In the genomic region with DNA sequence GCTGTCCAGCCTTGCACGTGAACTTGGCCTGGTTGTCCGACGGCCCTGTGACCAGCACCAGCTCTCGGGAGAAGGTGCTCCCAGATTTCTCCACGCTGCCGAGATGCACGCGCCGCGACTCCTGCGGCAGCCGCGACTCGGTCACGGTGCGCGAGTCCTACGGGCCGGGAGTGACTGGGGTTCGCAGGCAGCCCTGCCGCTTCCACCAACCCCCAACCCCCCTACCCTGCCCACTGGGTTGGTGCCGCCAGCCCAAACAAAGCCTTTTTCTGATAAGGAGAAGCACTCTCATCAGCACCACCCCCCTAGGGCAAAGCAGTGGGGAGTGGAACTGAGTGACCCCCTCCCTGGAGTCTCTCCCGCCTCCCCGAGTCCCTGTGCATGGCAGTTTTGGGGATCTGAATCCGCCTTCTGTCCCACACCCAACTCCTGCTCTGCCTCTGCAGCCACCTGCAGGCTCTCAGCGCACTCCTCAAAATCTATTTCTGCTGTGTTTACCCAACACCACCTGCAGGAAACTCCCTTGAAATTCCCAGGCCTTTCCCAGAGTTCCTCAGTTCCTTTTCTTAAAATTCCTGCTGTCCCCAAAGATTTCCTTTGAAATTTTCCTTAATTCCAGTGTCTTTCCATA, we compare ENCODE assay signal across 10 cellular contexts. TPM values are rescaled to one million over a fixed set of nuclear protein-coding genes. Genes with fewer than 3 reads are reported as not detected.
A peak's percentile ranks its signal among the peaks of the same experiment; 100 is the strongest.
DNase-seq lines count a peak whose midpoint lies in the region; ATAC-seq, FAIRE-seq and TF ChIP-seq lines count a peak whose summit lies in the region.
"Had no signal": no experiment of that assay in that cellular context is flagged by ENCODE, and none has a peak within 500 bp of the region (broad histone marks: within the 10 kb centered on the region; RNA-seq: fewer than 3 reads in every experiment).

No MANE protein-coding gene starts in this region.

- no peak overlapping the region; the same call in 1 of the 2 replicates for H3K4me2 ChIP-seq in SK-N-SH
- peak overlapping the region; percentile 79 for H3K4me2 ChIP-seq in PC-3 (ENCODE audit: low read length)

- TF ChIP-seq POLR2A in esophagus squamous epithelium (IDR thresholded peaks at IDR 0.05) = no peak

- H3K36me3 ChIP-seq in SK-N-SH (replicated peaks in 1 of 2; ENCODE audit: control insufficient read depth in 1 of 2, insufficient read depth in 2 of 2, low read length in 1 of 2) = no peaks in the 10 kb centered on the region
- H3K36me3 ChIP-seq in PC-3 (ENCODE audit: low read depth, low read length) = no peaks in the 10 kb centered on the region
- no peaks in the 10 kb centered on the region for H3K36me3 ChIP-seq in esophagus squamous epithelium
- H3K36me3 ChIP-seq in small intestine (ENCODE audit: control insufficient read depth in 2 of 2, insufficient read depth in 2 of 2, low read length in 2 of 2) = no peaks in the 10 kb centered on the region

- H3K9ac ChIP-seq in SK-N-SH (no peak overlapping the region), PC-3 (ENCODE audit: low read length) (no peak overlapping the region)

- DNase-seq in SK-N-SH (no peak), PC-3 (peak; percentile 37), esophagus squamous epithelium (lab: John Stamatoyannopoulos, UW) (no peak), small intestine (peak; percentile 30)
- no peak for DNase-seq in NK-92 treated with Interleukin-12 subunit alpha and Interleukin-12 subunit beta, amount 100 ng/mL, for 24 hours (lab: John Stamatoyannopoulos, UW)

- BruUV-seq in PC-3 (replicated peaks; lab: Mats Ljungman, UMichigan) = no TSS peak

- TF ChIP-seq CTCF in SK-N-SH (IDR thresholded peaks at IDR 0.05) (no peak), PC-3 (conservative IDR thresholded peaks at IDR 0.05; ENCODE audit: low read depth, low read length) (0 out of 2 replicates have a peak, but pooled peaks have one; percentile 9), esophagus squamous epithelium (IDR thresholded peaks at IDR 0.05) (no peak)

- ATAC-seq in SK-N-SH treated with all-trans-retinoic acid at 6 μM for 48 hours (no peak), PC-3 (peak; percentile 84), GM21515 (IDR thresholded peaks at IDR 0.05; ENCODE audit: unreplicated experiment) (no peak), GM21737 (IDR thresholded peaks at IDR 0.05; ENCODE audit: unreplicated experiment) (no peak)

- H3F3A ChIP-seq in SK-N-SH (replicated peaks; ENCODE audit: insufficient read depth) (no peaks in the 10 kb centered on the region), PC-3 (ENCODE audit: low read length, unreplicated experiment) (no peaks in the 10 kb centered on the region)

- no peak overlapping the region for H2AFZ ChIP-seq in SK-N-SH (ENCODE audit: low read depth)
- peak overlapping the region; percentile 72 for H2AFZ ChIP-seq in PC-3 (ENCODE audit: low read length)

- H3K9me2 ChIP-seq in SK-N-SH (no peaks in the 10 kb centered on the region), PC-3 (replicated peaks; ENCODE audit: low read length) (no peaks in the 10 kb centered on the region)

- no peak for TF ChIP-seq EP300 in SK-N-SH (IDR thresholded peaks at IDR 0.05; ENCODE audit: borderline replicate concordance in 1 of 2, low read depth in 1 of 2, low read length in 1 of 2)

- H3K4me1 ChIP-seq in SK-N-SH (ENCODE audit: control insufficient read depth in 1 of 2, insufficient read depth in 2 of 2, low read depth in 1 of 2, low read length in 1 of 2) (peaks cover 0 to 8% of the 10 kb centered on the region in 2 experiments; a peak in 1 of 4 replicates), PC-3 (ENCODE audit: insufficient read depth, low read length) (no peaks in the 10 kb centered on the region), esophagus squamous epithelium (peaks cover 13 to 22% (median 14%) of the 10 kb centered on the region in 3 donors), small intestine (ENCODE audit: control insufficient read depth in 2 of 2, insufficient read depth in 1 of 2, low read depth in 1 of 2, low read length in 1 of 2) (no peaks in the 10 kb centered on the region)

- no peak for TF ChIP-seq RAD21 in SK-N-SH (IDR thresholded peaks at IDR 0.05; ENCODE audit: low read length)

- H3K27me3 ChIP-seq in SK-N-SH (ENCODE audit: insufficient read depth) (peaks cover 62% of the 10 kb centered on the region), PC-3 (ENCODE audit: low read length) (no peaks in the 10 kb centered on the region), esophagus squamous epithelium (peaks cover 9 to 95% (median 18%) of the 10 kb centered on the region in 4 donors), small intestine (ENCODE audit: control insufficient read depth in 2 of 2, insufficient read depth in 2 of 2, low read length in 2 of 2) (peaks cover 0 to 14% of the 10 kb centered on the region in 2 donors)

- CTCF ChIA-PET in SK-N-SH (lab: Yijun Ruan, JAX) (interaction anchor here (0.7 kb wide), 1 partner anchor 85 kb away, joined by 3 read pairs; no protein-coding TSS in a partner anchor), PC-3 (lab: Charles Lee) (no interaction called here)

- H4K20me1 ChIP-seq in SK-N-SH (ENCODE audit: insufficient read depth) (no peaks in the 10 kb centered on the region), PC-3 (ENCODE audit: low read length) (no peaks in the 10 kb centered on the region)

- WGBS in SK-N-SH (ENCODE audit: low lambda C conversion rate) = 10% methylated on average over 25 of the region's 26 CpGs
- 0 to 6% methylated on average over 2 to 3 of the region's 26 CpGs for WGBS in esophagus squamous epithelium, 2 donors
- 1 to 5% (median 3%) methylated on average over 23 to 26 of the region's 26 CpGs for WGBS in small intestine, 3 donors

- H3K9me3 ChIP-seq in SK-N-SH (no peaks in the 10 kb centered on the region), PC-3 (ENCODE audit: low read length) (no peaks in the 10 kb centered on the region), esophagus squamous epithelium (no peaks in the 10 kb centered on the region), small intestine (ENCODE audit: control insufficient read depth, low read depth) (no peaks in the 10 kb centered on the region)

- H3K27ac ChIP-seq in SK-N-SH (ENCODE audit: low read depth in 2 of 2, low read length in 1 of 2) = no peak overlapping the region
- H3K27ac ChIP-seq in PC-3 (ENCODE audit: low read length) = no peak overlapping the region
- no peak overlapping the region for H3K27ac ChIP-seq in esophagus squamous epithelium
- H3K27ac ChIP-seq in small intestine (ENCODE audit: low read depth in 1 of 2, low read length in 1 of 2) = no peak overlapping the region

- H3K4me3 ChIP-seq in SK-N-SH (ENCODE audit: low read depth in 2 of 2, low read length in 1 of 2) = no peak overlapping the region
- peak overlapping the region; percentile 52 for H3K4me3 ChIP-seq in PC-3 (ENCODE audit: low read length)
- peak overlapping the region in 3 of 4 donors; percentile 10 to 48 (median 28) for H3K4me3 ChIP-seq in esophagus squamous epithelium
- no peak overlapping the region for H3K4me3 ChIP-seq in small intestine (ENCODE audit: low read depth in 1 of 2, low read length in 2 of 2)

- intact Hi-C loops in PC-3 (cut with micrococcal nuclease) (no loop called here), esophagus squamous epithelium (cut with DNase I) (no loop called here)

- POLR2A ChIA-PET in SK-N-SH (lab: Yijun Ruan, JAX) (no interaction called here), PC-3 (lab: Charles Lee; ENCODE audit: unreplicated experiment) (interaction anchor here (0.6 kb wide), 1 partner anchor 324 kb away, joined by 4 read pairs; no protein-coding TSS in a partner anchor)

- H3K79me2 ChIP-seq in SK-N-SH (ENCODE audit: insufficient read depth) = no peaks in the 10 kb centered on the region
- no peaks in the 10 kb centered on the region for H3K79me2 ChIP-seq in PC-3 (ENCODE audit: low read length)

- no peak for FAIRE-seq in small intestine (lab: Jason Lieb, UNC)
- FAIRE-seq: RCC 7860 had no signal

TF ChIP-seq in SK-N-SH treated with all-trans-retinoic acid at 6 μM for 48 hours, 23 proteins besides CTCF, POLR2A, EP300 and RAD21 (continues in another document):
- TF ChIP-seq ZFP3 (CRISPR knock-in tag; IDR thresholded peaks at IDR 0.05) (no peak), GLIS3 (CRISPR knock-in tag; IDR thresholded peaks at IDR 0.05) (no peak), ARNTL (CRISPR knock-in tag; IDR thresholded peaks at IDR 0.05; ENCODE audit: borderline replicate concordance, low read depth) (no peak), ISL1 (CRISPR knock-in tag; IDR thresholded peaks at IDR 0.05) (no peak), BACH2 (CRISPR knock-in tag; IDR thresholded peaks at IDR 0.05; ENCODE audit: borderline replicate concordance) (no peak)

RNA-seq across cellular contexts. Expression of a gene that starts 6.2 kb away (rescaled TPM):
- not detected in 2 replicates for polyA plus RNA-seq in SK-N-SH (2012; rRNA removed)
- polyA plus RNA-seq in SK-N-SH (2012; cell fraction: cytosol; rRNA removed) = not detected in 2 replicates
- not detected in 2 replicates for polyA plus RNA-seq in SK-N-SH (2012; cell fraction: nucleus; rRNA removed)
- total RNA-seq in PC-3 (2014; rRNA removed) = not detected in 2 replicates
- total RNA-seq in esophagus squamous epithelium = not detected
- polyA plus RNA-seq in small intestine = under 1 TPM in 1 of 3 donors, not detected in 2; 0.06 TPM
- total RNA-seq: subcutaneous adipose tissue had no signal

RNA-seq across cellular contexts. Expression of a gene that starts 10.6 kb away (rescaled TPM):
- 0.21 and 0.37 TPM in 2 replicates for polyA plus RNA-seq in SK-N-SH (2012; rRNA removed)
- 0.12 and 0.20 TPM in 2 replicates for polyA plus RNA-seq in SK-N-SH (2012; cell fraction: cytosol; rRNA removed)
- 0.25 and 0.43 TPM in 2 replicates for polyA plus RNA-seq in SK-N-SH (2012; cell fraction: nucleus; rRNA removed)
- total RNA-seq in PC-3 (2014; rRNA removed) = not detected in 2 replicates
- total RNA-seq in esophagus squamous epithelium = under 1 TPM in 1 of 4 donors, not detected in 3; 0.57 TPM
- under 1 TPM in 1 of 3 donors, not detected in 2; 0.10 TPM for polyA plus RNA-seq in small intestine
- total RNA-seq: subcutaneous adipose tissue had no signal

RNA-seq across cellular contexts. Expression of a gene that starts 22.2 kb away (rescaled TPM):
- polyA plus RNA-seq in SK-N-SH (2012; rRNA removed) = 31.8 and 66.7 TPM in 2 replicates
- polyA plus RNA-seq in SK-N-SH (2012; cell fraction: cytosol; rRNA removed) = 22.4 and 36.2 TPM in 2 replicates
- polyA plus RNA-seq in SK-N-SH (2012; cell fraction: nucleus; rRNA removed) = 41.1 and 43.6 TPM in 2 replicates
- 21.1 and 23.2 TPM in 2 replicates for total RNA-seq in PC-3 (2014; rRNA removed)
- total RNA-seq in esophagus squamous epithelium = 1 to 10 TPM in 1 of 4 donors, under 1 TPM in 2, not detected in 1; 0.44 to 1.7 (median 0.76) TPM
- 10 to 100 TPM in 1 of 3 donors, 1 to 10 TPM in 1, not detected in 1; 3.6 to 13.8 TPM for polyA plus RNA-seq in small intestine

RNA-seq across cellular contexts. Expression of a gene that starts 33.5 kb away (rescaled TPM):
- not detected in 2 replicates for polyA plus RNA-seq in SK-N-SH (2012; rRNA removed)
- polyA plus RNA-seq in SK-N-SH (2012; cell fraction: cytosol; rRNA removed) = not detected in 2 replicates
- not detected in 2 replicates for polyA plus RNA-seq in SK-N-SH (2012; cell fraction: nucleus; rRNA removed)
- not detected in 2 replicates for total RNA-seq in PC-3 (2014; rRNA removed)
- total RNA-seq in esophagus squamous epithelium = not detected
- under 1 TPM in 1 of 3 donors, not detected in 2; 0.54 TPM for polyA plus RNA-seq in small intestine
- total RNA-seq: subcutaneous adipose tissue had no signal

RNA-seq across cellular contexts. Expression of a gene that starts 54.2 kb away (rescaled TPM):
- polyA plus RNA-seq in SK-N-SH (2012; rRNA removed) (5.5 and 11.4 TPM in 2 replicates), small intestine (1 to 10 TPM; 5.1 to 7.6 (median 5.8) TPM)
- 0.58 and 1.2 TPM in 2 replicates for polyA plus RNA-seq in SK-N-SH (2012; cell fraction: cytosol; rRNA removed)
- 34.8 and 42.4 TPM in 2 replicates for polyA plus RNA-seq in SK-N-SH (2012; cell fraction: nucleus; rRNA removed)
- total RNA-seq in PC-3 (2014; rRNA removed) (9.0 and 10.6 TPM in 2 replicates), esophagus squamous epithelium (10 to 100 TPM in 2 of 4 donors, 1 to 10 TPM in 2; 4.0 to 29.4 (median 11.6) TPM)

Comparison
In these comparisons a context has a peak if more than half of its experiments do, and no peak if none do; other contexts are left out.
1. DNase-seq: peak in PC-3 (single experiment) and small intestine (single experiment); none in SK-N-SH (single experiment), esophagus squamous epithelium (single experiment) and NK-92 treated with Interleukin-12 subunit alpha and Interleukin-12 subunit beta, amount 100 ng/mL, for 24 hours (single experiment).
2. H3K4me3 ChIP-seq: peak in PC-3 (single experiment) and esophagus squamous epithelium (3 of 4); none in SK-N-SH (0 of 2) and small intestine (0 of 2).